13 cellular contexts compared by ENCODE assay signal in the genomic region with DNA sequence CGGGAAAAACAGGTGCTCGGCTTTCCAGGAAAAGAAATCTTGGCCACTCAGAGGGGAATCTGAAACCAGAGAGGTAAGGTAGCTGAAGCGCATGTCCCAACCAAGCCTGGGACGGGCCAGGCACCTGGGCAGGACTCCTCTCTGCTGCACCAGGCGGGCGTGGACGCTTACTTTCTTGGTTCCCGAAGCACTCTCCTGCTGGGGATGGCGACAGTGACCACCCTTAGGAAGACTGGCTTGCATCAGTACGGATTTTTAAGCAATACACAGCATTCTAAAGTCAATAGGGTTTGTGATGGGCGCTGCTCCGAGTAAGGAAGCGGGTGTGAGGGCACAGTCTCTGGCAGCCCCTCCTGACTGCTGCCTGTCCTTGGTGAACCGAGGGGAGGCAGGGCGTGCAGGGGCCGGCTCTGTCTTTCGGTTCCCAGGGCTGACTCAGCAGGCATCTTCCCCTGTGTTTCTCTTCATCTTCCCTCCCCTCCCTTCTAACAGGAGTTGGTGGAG.
DNase-seq lines count a peak whose midpoint lies in the region; ATAC-seq and TF ChIP-seq lines count a peak whose summit lies in the region.
"Had no signal": no experiment of that assay in that cellular context is flagged by ENCODE, and none has a peak within 500 bp of the region (broad histone marks: within the 10 kb centered on the region; RNA-seq: fewer than 3 reads in every experiment).

No MANE protein-coding gene starts in this region.

- no peaks in the 10 kb centered on the region for H3K36me3 Mint-ChIP-seq in natural killer cell

- no peaks in the 10 kb centered on the region for H3K27me3 ChIP-seq in prostate gland (replicated peaks; ENCODE audit: insufficient read depth)
- H3K27me3 ChIP-seq: testis had no signal

- no peaks in the 10 kb centered on the region for H3K36me3 ChIP-seq in prostate gland

- no peak overlapping the region for H3K27ac Mint-ChIP-seq in natural killer cell
- H3K27ac Mint-ChIP-seq in stimulated activated naive CD8-positive, alpha-beta T cell treated with anti-CD3 and anti-CD28 coated beads, Interleukin-15, amount 100 ng/mL, for 72 hours: no peak overlapping the region
- H3K27ac Mint-ChIP-seq: activated naive CD4-positive, alpha-beta T cell treated with anti-CD3 and anti-CD28 coated beads for 36 hours had no signal

- intact Hi-C loops in prostate gland (cut with DNase I) (no loop called here), natural killer cell (cut with micrococcal nuclease) (no loop called here)

- H3K27ac ChIP-seq in prostate gland: no peak overlapping the region
- H3K27ac ChIP-seq: testis had no signal

- H3K4me3 ChIP-seq in prostate gland: no peak overlapping the region
- H3K4me3 ChIP-seq: testis had no signal

- no peak for TF ChIP-seq POLR2A in prostate gland (IDR thresholded peaks at IDR 0.05)

- no peaks in the 10 kb centered on the region for H3K9me3 Mint-ChIP-seq in natural killer cell
- no peaks in the 10 kb centered on the region for H3K9me3 Mint-ChIP-seq in stimulated activated naive CD8-positive, alpha-beta T cell treated with anti-CD3 and anti-CD28 coated beads, Interleukin-15, amount 100 ng/mL, for 72 hours
- H3K9me3 Mint-ChIP-seq: activated naive CD4-positive, alpha-beta T cell treated with anti-CD3 and anti-CD28 coated beads for 36 hours had no signal

- no peak overlapping the region for H3K4me3 Mint-ChIP-seq in natural killer cell
- no peak overlapping the region for H3K4me3 Mint-ChIP-seq in stimulated activated naive CD8-positive, alpha-beta T cell treated with anti-CD3 and anti-CD28 coated beads, Interleukin-15, amount 100 ng/mL, for 72 hours
- H3K4me3 Mint-ChIP-seq: activated naive CD4-positive, alpha-beta T cell treated with anti-CD3 and anti-CD28 coated beads for 36 hours had no signal

- H3K4me1 ChIP-seq in prostate gland (replicated peaks): no peaks in the 10 kb centered on the region

- peaks cover 12 to 23% of the 10 kb centered on the region in 2 donors for H3K27me3 Mint-ChIP-seq in natural killer cell (ENCODE audit: low read depth in 2 of 2)
- H3K27me3 Mint-ChIP-seq in stimulated activated naive CD8-positive, alpha-beta T cell treated with anti-CD3 and anti-CD28 coated beads, Interleukin-15, amount 100 ng/mL, for 72 hours: peaks cover 45% of the 10 kb centered on the region

- no peaks in the 10 kb centered on the region for H3K9me3 ChIP-seq in prostate gland
- H3K9me3 ChIP-seq: testis had no signal

- H3K4me1 Mint-ChIP-seq in natural killer cell: no peaks in the 10 kb centered on the region
- peaks cover 10% of the 10 kb centered on the region for H3K4me1 Mint-ChIP-seq in stimulated activated naive CD8-positive, alpha-beta T cell treated with anti-CD3 and anti-CD28 coated beads, Interleukin-15, amount 100 ng/mL, for 72 hours

- DNase-seq in GM03348 (ENCODE audit: low spot score) (peak; percentile 72), astrocyte of the hippocampus (ENCODE audit: low read depth, low spot score) (peak; percentile 33), iPS-NIHi11 (ENCODE audit: low spot score) (peak; percentile 47), prostate gland (ENCODE audit: low spot score) (peak; percentile 33), NCI-H748 (lab: John Stamatoyannopoulos, UW; ENCODE audit: unreplicated experiment) (no peak), natural killer cell (no peak), NCI-H69 (lab: John Stamatoyannopoulos, UW) (no peak)
- DNase-seq in stimulated activated naive CD8-positive, alpha-beta T cell treated with anti-CD3 and anti-CD28 coated beads, Interleukin-15, amount 100 ng/mL, for 72 hours: no peak
- DNase-seq: activated naive CD4-positive, alpha-beta T cell treated with anti-CD3 and anti-CD28 coated beads for 36 hours; effector CD8-positive, alpha-beta T cell; NCI-H1694 treated with DMSO at 0.1 percent for 48 hours; NCI-H748 treated with DMSO at 0.1 percent for 48 hours; testis had no signal

- no peak for ATAC-seq in natural killer cell
- ATAC-seq in stimulated activated naive CD8-positive, alpha-beta T cell treated with anti-CD3 and anti-CD28 coated beads, Interleukin-15, amount 100 ng/mL, for 72 hours: no peak

- no peak for TF ChIP-seq CTCF in prostate gland (IDR thresholded peaks at IDR 0.05)
- TF ChIP-seq CTCF in natural killer cell (IDR thresholded peaks at IDR 0.05): no peak

- 37% methylated on average over 17 of the region's 17 CpGs for WGBS in prostate gland

Comparison
In these comparisons a context has a peak if more than half of its experiments do, and no peak if none do; other contexts are left out.
1. DNase-seq: peak in GM03348 (single experiment), astrocyte of the hippocampus (single experiment), iPS-NIHi11 (single experiment) and prostate gland (single experiment); none in NCI-H748 (single experiment), natural killer cell (single experiment), NCI-H69 (single experiment) and stimulated activated naive CD8-positive, alpha-beta T cell treated with anti-CD3 and anti-CD28 coated beads, Interleukin-15, amount 100 ng/mL, for 72 hours (0 of 2).